ENCODE assay signal across 15 cellular contexts in genomic region chr5:133366966-133367365, GRCh38.
DNase-seq lines count a peak whose midpoint lies in the region; ATAC-seq and TF ChIP-seq lines count a peak whose summit lies in the region.
"Had no signal": no experiment of that assay in that cellular context is flagged by ENCODE, and none has a peak within 500 bp of the region (broad histone marks: within the 10 kb centered on the region; RNA-seq: fewer than 3 reads in every experiment).

No MANE protein-coding gene starts in this region.

- H3K27me3 ChIP-seq in smooth muscle cell (ENCODE audit: low read depth) (no peaks in the 10 kb centered on the region), adrenal gland (no peaks in the 10 kb centered on the region)

- no peaks in the 10 kb centered on the region for H3K9me3 ChIP-seq in smooth muscle cell (replicated peaks; ENCODE audit: low read depth)
- H3K9me3 ChIP-seq in adrenal gland (replicated peaks in 1 of 3): no peaks in the 10 kb centered on the region

- no peaks in the 10 kb centered on the region for H3K9me3 Mint-ChIP-seq in neural crest cell
- H3K9me3 Mint-ChIP-seq: CD4-positive, alpha-beta T cell; HFFc6 had no signal

- H3K27ac Mint-ChIP-seq in neural crest cell (ENCODE audit: unreplicated experiment): peak overlapping the region; percentile 43
- H3K27ac Mint-ChIP-seq: B cell; CD4-positive, alpha-beta T cell; HFFc6 had no signal

- H3K4me1 ChIP-seq in smooth muscle cell (ENCODE audit: low read depth): peaks cover 13% of the 10 kb centered on the region
- H3K4me1 ChIP-seq in adrenal gland (replicated peaks in 1 of 2): no peaks in the 10 kb centered on the region

- TF ChIP-seq CTCF in neural crest cell (conservative IDR thresholded peaks at IDR 0.05) (no peak), smooth muscle cell (IDR thresholded peaks at IDR 0.05; ENCODE audit: borderline replicate concordance, insufficient read depth, poor library complexity, severe bottlenecking) (no peak), adrenal gland (IDR thresholded peaks at IDR 0.05) (no peak)

- H3K4me1 Mint-ChIP-seq in neural crest cell: peaks cover 49% of the 10 kb centered on the region
- H3K4me1 Mint-ChIP-seq: B cell had no signal

- ATAC-seq in left ventricle myocardium superior: peak; percentile 63
- ATAC-seq in Right ventricle myocardium superior (ENCODE audit: poor library complexity): no peak
- ATAC-seq: HepG2 had no signal

- H3K4me2 ChIP-seq in smooth muscle cell: no peak overlapping the region

- no peak overlapping the region for H3K27ac ChIP-seq in smooth muscle cell (ENCODE audit: low read depth)
- no peak overlapping the region for H3K27ac ChIP-seq in adrenal gland

- H3K9ac ChIP-seq in smooth muscle cell (ENCODE audit: low read depth): no peak overlapping the region

- no peaks in the 10 kb centered on the region for H3K79me2 ChIP-seq in smooth muscle cell (ENCODE audit: low read depth)

- no peaks in the 10 kb centered on the region for H3K36me3 Mint-ChIP-seq in neural crest cell (ENCODE audit: low read depth)

- H3K4me3 ChIP-seq in smooth muscle cell (no peak overlapping the region), adrenal gland (no peak overlapping the region)

- intact Hi-C loops in left ventricle myocardium superior (cut with micrococcal nuclease) (no loop called here), Right ventricle myocardium superior (cut with DNase I) (no loop called here), adrenal gland (cut with DNase I) (no loop called here)

- DNase-seq in left ventricle myocardium superior (no peak), Right ventricle myocardium superior (no peak), ecto neural progenitor cell (ENCODE audit: low spot score) (peak; percentile 7), neural crest cell (ENCODE audit: low read depth, low spot score) (no peak), COLO829 (ENCODE audit: low spot score) (no peak), smooth muscle cell (lab: John Stamatoyannopoulos, UW; ENCODE audit: unreplicated experiment) (no peak), adrenal gland (no peak)
- DNase-seq: 8988T; C1 segment of cervical spinal cord; CD4-positive, alpha-beta T cell; DMS79; HCEC 1CT; HFFc6 had no signal

- H4K20me1 ChIP-seq in smooth muscle cell (ENCODE audit: low read depth): no peaks in the 10 kb centered on the region

- no peak overlapping the region for H2AFZ ChIP-seq in smooth muscle cell (ENCODE audit: low read depth)

- H3K36me3 ChIP-seq in smooth muscle cell (ENCODE audit: low read depth): no peaks in the 10 kb centered on the region
- no peaks in the 10 kb centered on the region for H3K36me3 ChIP-seq in adrenal gland (replicated peaks in 1 of 2)

- H3F3A ChIP-seq in smooth muscle cell (ENCODE audit: low read depth): no peaks in the 10 kb centered on the region

- no peak overlapping the region for H3K4me3 Mint-ChIP-seq in neural crest cell
- H3K4me3 Mint-ChIP-seq: B cell; CD4-positive, alpha-beta T cell; HFFc6 had no signal

- H3K27me3 Mint-ChIP-seq in neural crest cell (ENCODE audit: low read depth): no peaks in the 10 kb centered on the region

- no peak for TF ChIP-seq POLR2A in adrenal gland (IDR thresholded peaks at IDR 0.05)
